ENCODE assay signal across 16 cellular contexts in genomic region chr18:53526092-53526491, GRCh38.
DNase-seq lines count a peak whose midpoint lies in the region.
"Had no signal": no experiment of that assay in that cellular context is flagged by ENCODE, and none has a peak within 500 bp of the region (broad histone marks: within the 10 kb centered on the region; RNA-seq: fewer than 3 reads in every experiment).

No MANE protein-coding gene starts in this region.

- DNase-seq in NCI-H446 treated with DMSO at 0.1 percent for 48 hours (lab: John Stamatoyannopoulos, UW): peak; percentile 81
- peak; percentile 16 for DNase-seq in inferior parietal cortex (ENCODE audit: extremely low spot score)
- no peak for DNase-seq in stimulated activated naive CD4-positive, alpha-beta T cell (lab: John Stamatoyannopoulos, UW)
- no peak for DNase-seq in iPS-NIHi11 (ENCODE audit: low spot score)
- DNase-seq in globus pallidus (ENCODE audit: low spot score): no peak
- DNase-seq: 8988T; ACHN; BE2C; C1 segment of cervical spinal cord; Caco-2; Calu3; CD4-positive, alpha-beta memory T cell; CD4-positive, CD25-positive, alpha-beta regulatory T cell; CD8-positive, alpha-beta memory T cell; DMS79 treated with DMSO at 0.1 percent for 48 hours; GF-D8 had no signal

Comparison
In these comparisons a context has a peak if more than half of its experiments do, and no peak if none do; other contexts are left out.
1. DNase-seq: peak in NCI-H446 treated with DMSO at 0.1 percent for 48 hours (single experiment) and inferior parietal cortex (single experiment); none in stimulated activated naive CD4-positive, alpha-beta T cell (0 of 6), iPS-NIHi11 (single experiment) and globus pallidus (single experiment).